Comparison of ENCODE assay signal across 20 cellular contexts in genomic region chr4:3352918-3353594, GRCh38.
DNase-seq lines count a peak whose midpoint lies in the region; ATAC-seq, FAIRE-seq and TF ChIP-seq lines count a peak whose summit lies in the region.
"Had no signal": no experiment of that assay in that cellular context is flagged by ENCODE, and none has a peak within 500 bp of the region (broad histone marks: within the 10 kb centered on the region; RNA-seq: fewer than 3 reads in every experiment).

No MANE protein-coding gene starts in this region.

- H3K18ac ChIP-seq in IMR-90 (ENCODE audit: low read depth, low read length): no peak overlapping the region

- H3K4me2 ChIP-seq in BLaER1 treated with 17β-estradiol and CSF1 and Interleukin-3, amounts not matched to agents 10 nM and 100 nM: peak overlapping the region in 6 of 11 experiments; percentile 6 to 63 (median 34); a peak in 7 of 22 replicates
- H3K4me2 ChIP-seq in IMR-90 (ENCODE audit: low read depth, low read length): no peak overlapping the region
- H3K4me2 ChIP-seq in keratinocyte (ENCODE audit: control insufficient read depth, extremely low read depth, insufficient read depth, low read depth, low read length): no peak overlapping the region

- peak; percentile 23 for FAIRE-seq in keratinocyte (lab: Jason Lieb, UNC)
- FAIRE-seq: GM18507 had no signal

- no peak overlapping the region for H4K8ac ChIP-seq in IMR-90 (ENCODE audit: low read depth in 2 of 2, low read length in 2 of 2)

- H4K5ac ChIP-seq in IMR-90 (ENCODE audit: low read depth, low read length): no peak overlapping the region

- H3K27me3 Mint-ChIP-seq in osteocyte (ENCODE audit: unreplicated experiment): no peaks in the 10 kb centered on the region
- H3K27me3 Mint-ChIP-seq: CD4-positive, alpha-beta T cell had no signal

- no peak overlapping the region for H3K4me3 Mint-ChIP-seq in osteocyte (ENCODE audit: unreplicated experiment)
- H3K4me3 Mint-ChIP-seq: CD4-positive, alpha-beta T cell had no signal

- no peak overlapping the region for H3K14ac ChIP-seq in IMR-90 (replicated peaks; ENCODE audit: low read depth, low read length)

- WGBS in IMR-90 (ENCODE audit: extremely low coverage in 2 of 2, insufficient read length in 1 of 2), 2 experiments: 100% methylated on average over 1 of the region's 14 CpGs; no CpG with 5 or more reads in 1 of the 2 experiments

- no peak for TF ChIP-seq POLR2A in IMR-90 (IDR thresholded peaks at IDR 0.05; ENCODE audit: low read depth, low read length)

- intact Hi-C loops in IMR-90 (cut with micrococcal nuclease): no loop called here

- peaks cover 24 to 46% (median 39%) of the 10 kb centered on the region in 10 experiments for H3K4me1 ChIP-seq in BLaER1 treated with 17β-estradiol and CSF1 and Interleukin-3, amounts not matched to agents 10 nM and 100 nM
- H3K4me1 ChIP-seq in IMR-90 (ENCODE audit: control insufficient read depth, insufficient read depth, low read length): no peaks in the 10 kb centered on the region
- peaks cover 7% of the 10 kb centered on the region for H3K4me1 ChIP-seq in keratinocyte (ENCODE audit: control insufficient read depth, extremely low read depth, insufficient read depth, low read length)

- no peak overlapping the region for H2AK5ac ChIP-seq in IMR-90 (ENCODE audit: low read depth, low read length)

- no peaks in the 10 kb centered on the region for H3K27me3 ChIP-seq in BLaER1 treated with 17β-estradiol and CSF1 and Interleukin-3, amounts not matched to agents 10 nM and 100 nM
- H3K27me3 ChIP-seq in IMR-90 (ENCODE audit: control insufficient read depth, insufficient read depth, low read length): no peaks in the 10 kb centered on the region
- H3K27me3 ChIP-seq in keratinocyte (ENCODE audit: control insufficient read depth, extremely low read depth, insufficient read depth, low read length): no peaks in the 10 kb centered on the region

- no peak overlapping the region for H3K27ac Mint-ChIP-seq in osteocyte (ENCODE audit: unreplicated experiment)
- H3K27ac Mint-ChIP-seq: CD4-positive, alpha-beta T cell had no signal

- in situ Hi-C loops in IMR-90 (cut with MboI; ENCODE audit: low sequenced_read_pairs): no loop called here

- no peak overlapping the region for H4K91ac ChIP-seq in IMR-90 (ENCODE audit: insufficient read depth, low read depth, low read length)

- no peak overlapping the region for H2AK9ac ChIP-seq in IMR-90 (replicated peaks; ENCODE audit: low read depth, low read length, poor library complexity)

- no peaks in the 10 kb centered on the region for H3K79me2 ChIP-seq in keratinocyte (ENCODE audit: control insufficient read depth, insufficient read depth, low read length)

- H4K20me1 ChIP-seq in BLaER1 treated with 17β-estradiol and CSF1 and Interleukin-3, amounts not matched to agents 10 nM and 100 nM: peaks cover 0 to 23% (median 0%) of the 10 kb centered on the region in 11 experiments; a peak in 5 of 22 replicates
- H4K20me1 ChIP-seq in IMR-90 (ENCODE audit: insufficient read depth, low read length): peaks cover 8% of the 10 kb centered on the region; the same call in 1 of the 2 replicates
- H4K20me1 ChIP-seq in keratinocyte (ENCODE audit: control insufficient read depth, extremely low read depth, insufficient read depth, low read length): no peaks in the 10 kb centered on the region

- POLR2A ChIA-PET in IMR-90 (lab: Charles Lee; ENCODE audit: unreplicated experiment): no interaction called here

- dilution Hi-C loops in IMR-90 (cut with HindIII; ENCODE audit: low sequenced_read_pairs, unreplicated experiment): no loop called here
- dilution Hi-C loops in keratinocyte (cut with MboI; ENCODE audit: extremely low pct_ligation_motif_present, low sequenced_read_pairs): no loop called here

- H3K56ac ChIP-seq in IMR-90 (ENCODE audit: extremely low read depth, insufficient read depth, low read length): no peak overlapping the region

- no TSS peak for BruUV-seq in IMR-90 (replicated peaks; lab: Mats Ljungman, UMichigan)

- no peak overlapping the region for H2BK120ac ChIP-seq in IMR-90 (ENCODE audit: low read depth, low read length)

- no peak overlapping the region for H2BK15ac ChIP-seq in IMR-90 (ENCODE audit: low read depth, low read length)

- H2AFZ ChIP-seq in IMR-90 (replicated peaks; ENCODE audit: low read length, poor library complexity): no peak overlapping the region
- H2AFZ ChIP-seq in keratinocyte (ENCODE audit: control insufficient read depth, low read length): no peak overlapping the region

- no peak overlapping the region for H2BK5ac ChIP-seq in IMR-90 (ENCODE audit: low read depth, low read length, poor library complexity, severe bottlenecking)

- no peak overlapping the region for H3K9ac ChIP-seq in BLaER1 treated with 17β-estradiol and CSF1 and Interleukin-3, amounts not matched to agents 10 nM and 100 nM
- no peak overlapping the region for H3K9ac ChIP-seq in IMR-90 (ENCODE audit: low read depth, low read length)
- no peak overlapping the region for H3K9ac ChIP-seq in keratinocyte (ENCODE audit: control insufficient read depth, extremely low read depth, insufficient read depth, low read length)

- peaks cover 10 to 63% (median 41%) of the 10 kb centered on the region in 11 experiments; a peak in 20 of 22 replicates for H3K36me3 ChIP-seq in BLaER1 treated with 17β-estradiol and CSF1 and Interleukin-3, amounts not matched to agents 10 nM and 100 nM
- 0 out of 2 replicates have a peak, but pooled peaks cover 1% of the 10 kb centered on the region for H3K36me3 ChIP-seq in IMR-90 (ENCODE audit: control insufficient read depth, insufficient read depth, low read length)
- H3K36me3 ChIP-seq in keratinocyte (ENCODE audit: control insufficient read depth in 2 of 2, extremely low read depth in 1 of 2, insufficient read depth in 2 of 2, low read length in 2 of 2): no peaks in the 10 kb centered on the region

- no peak for ATAC-seq in IMR-90 (ENCODE audit: low read depth)
- no peak for ATAC-seq in GM18867 (IDR thresholded peaks at IDR 0.05; ENCODE audit: unreplicated experiment)
- no peak for ATAC-seq in SK-N-SH treated with all-trans-retinoic acid at 6 μM for 48 hours
- ATAC-seq: Panc1 had no signal

- H3K4ac ChIP-seq in IMR-90 (ENCODE audit: low read depth, low read length): no peak overlapping the region

- peaks cover 19% of the 10 kb centered on the region for H3K9me3 Mint-ChIP-seq in osteocyte (ENCODE audit: unreplicated experiment)
- H3K9me3 Mint-ChIP-seq: CD4-positive, alpha-beta T cell had no signal

- H3K79me1 ChIP-seq in IMR-90 (ENCODE audit: low read depth in 1 of 2, low read length in 2 of 2): peaks cover 16 to 37% of the 10 kb centered on the region in 2 experiments

- H3K27ac ChIP-seq in BLaER1 treated with 17β-estradiol and CSF1 and Interleukin-3, amounts not matched to agents 10 nM and 100 nM: peak overlapping the region in 1 of 11 experiments; percentile 20; a peak in 1 of 22 replicates
- no peak overlapping the region for H3K27ac ChIP-seq in IMR-90 (ENCODE audit: insufficient read depth, low read length)
- H3K27ac ChIP-seq in keratinocyte (ENCODE audit: control insufficient read depth, insufficient read depth, low read length): no peak overlapping the region
- H3K27ac ChIP-seq: SK-N-MC had no signal

- CTCF ChIA-PET in IMR-90 (lab: Yijun Ruan, JAX): no interaction called here

- TF ChIP-seq CTCF in IMR-90 (conservative IDR thresholded peaks at IDR 0.05; ENCODE audit: low read depth, low read length): no peak
- TF ChIP-seq CTCF in keratinocyte (optimal IDR thresholded peaks at IDR 0.05 in 1 of 3, IDR thresholded peaks at IDR 0.05 in 1 of 3, conservative IDR thresholded peaks at IDR 0.05 in 1 of 3; ENCODE audit: extremely low read depth in 1 of 3, insufficient read depth in 2 of 3, low read length in 3 of 3): no peak
- no peak for TF ChIP-seq CTCF in osteocyte (IDR thresholded peaks at IDR 0.05)
- no peak for TF ChIP-seq CTCF in foreskin fibroblast (IDR thresholded peaks at IDR 0.05; ENCODE audit: low read depth, low read length)

- peaks cover 30 to 42% (median 39%) of the 10 kb centered on the region in 11 experiments for H3K9me3 ChIP-seq in BLaER1 treated with 17β-estradiol and CSF1 and Interleukin-3, amounts not matched to agents 10 nM and 100 nM (replicated peaks in 1 of 11)
- H3K9me3 ChIP-seq in IMR-90 (ENCODE audit: control insufficient read depth, insufficient read depth, low read length): no peaks in the 10 kb centered on the region
- no peaks in the 10 kb centered on the region for H3K9me3 ChIP-seq in keratinocyte (ENCODE audit: control insufficient read depth, low read depth, low read length)

- H2BK20ac ChIP-seq in IMR-90 (ENCODE audit: low read depth, low read length): no peak overlapping the region

- peaks cover 19% of the 10 kb centered on the region for H3K36me3 Mint-ChIP-seq in osteocyte (ENCODE audit: unreplicated experiment)

- H3K9me1 ChIP-seq in IMR-90 (ENCODE audit: insufficient read depth, low read length) (0 out of 2 replicates have a peak, but pooled peaks cover 3% of the 10 kb centered on the region), keratinocyte (ENCODE audit: control insufficient read depth, extremely low read depth, insufficient read depth, low read length) (no peaks in the 10 kb centered on the region)

- H3K23ac ChIP-seq in IMR-90 (ENCODE audit: low read depth, low read length): 0 out of 2 replicates have a peak overlapping the region, but pooled peaks have one; percentile 24

- DNase-seq in IMR-90: no peak
- DNase-seq in keratinocyte (ENCODE audit: low read depth, low spot score): no peak
- DNase-seq in osteocyte (ENCODE audit: extremely low spot score, unreplicated experiment): peak; percentile 59
- no peak for DNase-seq in foreskin fibroblast
- DNase-seq: ACHN; AML-193; CD4-positive, alpha-beta T cell; DMS79 treated with DMSO at 0.1 percent for 48 hours; GOT3; KG1; NCI-H1436; NCI-H2029 treated with DMSO at 0.1 percent for 48 hours; NCI-H226; NCI-H524 treated with DMSO at 0.1 percent for 48 hours had no signal

- no peak overlapping the region for H3K4me3 ChIP-seq in BLaER1 treated with 17β-estradiol and CSF1 and Interleukin-3, amounts not matched to agents 10 nM and 100 nM
- H3K4me3 ChIP-seq in IMR-90 (ENCODE audit: insufficient read depth, low read depth, low read length) (no peak overlapping the region), keratinocyte (ENCODE audit: control insufficient read depth in 2 of 3, extremely low read depth in 1 of 3, insufficient read depth in 2 of 3, low read depth in 1 of 3, low read length in 3 of 3) (no peak overlapping the region), foreskin fibroblast (ENCODE audit: low read depth in 1 of 2, low read length in 2 of 2) (no peak overlapping the region)
- H3K4me3 ChIP-seq: SK-N-MC had no signal

- TF ChIP-seq RAD21 in IMR-90 (IDR thresholded peaks at IDR 0.05; ENCODE audit: low read length): no peak

- peaks cover 6% of the 10 kb centered on the region for H3K4me1 Mint-ChIP-seq in osteocyte (ENCODE audit: unreplicated experiment)

TF ChIP-seq in IMR-90, 13 proteins besides CTCF, POLR2A, EP300 and RAD21 (continues in another document):
- TF ChIP-seq RFX5 (IDR thresholded peaks at IDR 0.05; ENCODE audit: low read depth, low read length) (no peak), RCOR1 (IDR thresholded peaks at IDR 0.05; ENCODE audit: insufficient replicate concordance, low read length) (no peak), BHLHE40 (IDR thresholded peaks at IDR 0.05; ENCODE audit: low read depth, low read length) (no peak)

TF ChIP-seq in SK-N-SH treated with all-trans-retinoic acid at 6 μM for 48 hours, 23 proteins besides CTCF, POLR2A, EP300 and RAD21 (continues in another document):
- TF ChIP-seq GLIS3 (CRISPR knock-in tag; IDR thresholded peaks at IDR 0.05) (no peak), PPARA (CRISPR knock-in tag; IDR thresholded peaks at IDR 0.05; ENCODE audit: borderline replicate concordance) (no peak), SNAI2 (CRISPR knock-in tag; IDR thresholded peaks at IDR 0.05) (no peak)

Comparison
In these comparisons a context has a peak if more than half of its experiments do, and no peak if none do; other contexts are left out.
1. H3K4me2 ChIP-seq: peak in BLaER1 treated with 17β-estradiol and CSF1 and Interleukin-3, amounts not matched to agents 10 nM and 100 nM (6 of 11); none in IMR-90 (single experiment) and keratinocyte (single experiment).